Comparison of ENCODE assay signal across 8 cellular contexts in genomic region chrX:135185795-135186443, GRCh38. TPM values are rescaled to one million over a fixed set of nuclear protein-coding genes. Genes with fewer than 3 reads are reported as not detected.
DNase-seq lines count a peak whose midpoint lies in the region; ATAC-seq, FAIRE-seq and TF ChIP-seq lines count a peak whose summit lies in the region.

No MANE protein-coding gene starts in this region.

- no peaks in the 10 kb centered on the region for H3K4me1 Mint-ChIP-seq in activated naive CD4-positive, alpha-beta T cell treated with anti-CD3 and anti-CD28 coated beads, Interleukin-2, amount 10 ng/mL, durations not matched to agents 7 days and 5 days

- H3K36me3 Mint-ChIP-seq in activated naive CD4-positive, alpha-beta T cell treated with anti-CD3 and anti-CD28 coated beads, Interleukin-2, amount 10 ng/mL, durations not matched to agents 7 days and 5 days: no peaks in the 10 kb centered on the region

- no peak overlapping the region for H3K4me3 Mint-ChIP-seq in activated naive CD4-positive, alpha-beta T cell treated with anti-CD3 and anti-CD28 coated beads, Interleukin-2, amount 10 ng/mL, durations not matched to agents 7 days and 5 days

- no peak for FAIRE-seq in D721Med (lab: Jason Lieb, UNC)

- DNase-seq in D721Med (ENCODE audit: insufficient read length, low spot score) (no peak), NCI-H82 (lab: John Stamatoyannopoulos, UW) (peak; percentile 85), hippocampal formation (lab: John Stamatoyannopoulos, UW) (peak; percentile 1 to 27), posterior vena cava (ENCODE audit: low spot score) (no peak)
- peak; percentile 32 for DNase-seq in activated naive CD4-positive, alpha-beta T cell treated with anti-CD3 and anti-CD28 coated beads, Interleukin-2, amount 10 ng/mL, durations not matched to agents 7 days and 5 days
- peak; percentile 9 to 16 for DNase-seq in stimulated activated CD4-positive, alpha-beta T cell treated with anti-CD3 and anti-CD28 coated beads, Interleukin-2, amount 100 ng/mL, for 48 hours

- no peaks in the 10 kb centered on the region for H3K9me3 Mint-ChIP-seq in activated naive CD4-positive, alpha-beta T cell treated with anti-CD3 and anti-CD28 coated beads, Interleukin-2, amount 10 ng/mL, durations not matched to agents 7 days and 5 days

- intact Hi-C loops in posterior vena cava (cut with DNase I): no loop called here

- CTCF ChIA-PET in activated naive CD4-positive, alpha-beta T cell treated with anti-CD3 and anti-CD28 coated beads, Interleukin-2, amount 10 ng/mL, durations not matched to agents 7 days and 5 days (lab: Charles Lee): interaction anchor here (1.1 to 2.1 kb wide), 3 partner anchors 11 to 221 kb away, joined by 3 to 26 read pairs (median 4); no protein-coding TSS in a partner anchor

- peaks cover 9% of the 10 kb centered on the region for H3K27me3 Mint-ChIP-seq in activated naive CD4-positive, alpha-beta T cell treated with anti-CD3 and anti-CD28 coated beads, Interleukin-2, amount 10 ng/mL, durations not matched to agents 7 days and 5 days

- H3K27ac Mint-ChIP-seq in activated naive CD4-positive, alpha-beta T cell treated with anti-CD3 and anti-CD28 coated beads, Interleukin-2, amount 10 ng/mL, durations not matched to agents 7 days and 5 days: no peak overlapping the region

- TF ChIP-seq CTCF in D721Med (IDR thresholded peaks at IDR 0.05; ENCODE audit: insufficient read depth, missing control alignments): peak; percentile 46

- peak; percentile 92 for ATAC-seq in GM18868 (IDR thresholded peaks at IDR 0.05; ENCODE audit: unreplicated experiment)
- peak; percentile 91 for ATAC-seq in HG03159 (IDR thresholded peaks at IDR 0.05; ENCODE audit: unreplicated experiment)

RNA-seq across cellular contexts. Expression of gene CT55, which starts 14.7 kb away (rescaled TPM):
- total RNA-seq in posterior vena cava: not detected

Comparison
In these comparisons a context has a peak if more than half of its experiments do, and no peak if none do; other contexts are left out.
1. DNase-seq: peak in NCI-H82 (single experiment), activated naive CD4-positive, alpha-beta T cell treated with anti-CD3 and anti-CD28 coated beads, Interleukin-2, amount 10 ng/mL, durations not matched to agents 7 days and 5 days (single experiment), hippocampal formation (2 of 2) and stimulated activated CD4-positive, alpha-beta T cell treated with anti-CD3 and anti-CD28 coated beads, Interleukin-2, amount 100 ng/mL, for 48 hours (2 of 2); none in D721Med (single experiment) and posterior vena cava (single experiment).